14 cellular contexts compared by ENCODE assay signal in the genomic region with DNA sequence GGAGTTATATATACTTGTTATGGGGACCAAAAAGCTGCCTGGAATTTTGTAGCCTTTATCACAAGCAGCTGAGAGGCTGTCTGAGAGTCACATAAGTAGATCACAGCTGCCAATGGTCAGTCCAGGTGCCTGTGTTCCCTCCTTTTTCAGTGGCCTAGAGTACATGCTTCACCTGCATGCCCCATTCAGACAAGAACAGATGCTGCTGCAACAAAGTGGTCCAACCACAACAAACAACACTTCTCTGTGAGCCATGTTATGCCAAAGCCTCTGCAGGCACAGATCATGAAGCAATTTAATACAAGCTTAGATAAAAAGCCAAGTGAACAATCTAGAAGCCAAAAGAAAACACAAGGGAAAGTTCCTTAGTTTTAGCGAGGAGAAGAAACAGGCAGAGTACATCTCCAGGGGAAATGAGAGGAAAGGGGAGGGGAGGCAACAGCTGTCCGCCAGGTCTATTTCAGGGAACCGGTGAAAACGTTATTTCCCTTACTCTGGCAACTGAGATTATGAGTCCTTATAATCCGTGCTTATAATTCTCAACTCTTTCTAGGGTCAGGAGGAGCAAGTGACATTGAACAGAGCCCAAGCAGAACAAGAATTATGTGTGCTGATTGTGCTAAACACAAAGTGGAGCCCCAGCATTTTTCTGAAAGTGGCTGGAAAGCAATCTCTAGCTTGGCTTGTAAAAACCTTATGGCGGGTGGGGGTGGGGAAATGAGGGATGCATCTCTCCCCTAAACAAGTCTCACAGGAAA.
DNase-seq lines count a peak whose midpoint lies in the region; ATAC-seq and TF ChIP-seq lines count a peak whose summit lies in the region.
"Had no signal": no experiment of that assay in that cellular context is flagged by ENCODE, and none has a peak within 500 bp of the region (broad histone marks: within the 10 kb centered on the region; RNA-seq: fewer than 3 reads in every experiment).

No MANE protein-coding gene starts in this region.

- H3K14ac ChIP-seq in mesenchymal stem cell (ENCODE audit: low read length in 2 of 2) = no peak overlapping the region

- WGBS in mesenchymal stem cell = 7% methylated on average over 2 of the region's 6 CpGs
- WGBS in testis, 2 donors = 33 to 40% methylated on average over 6 of the region's 6 CpGs

- H3K4me1 Mint-ChIP-seq in activated T-helper 17 cell treated with anti-CD3 and anti-CD28 coated beads, Interleukin-2, amount 50 U/mL, for 72 hours = peaks cover 17% of the 10 kb centered on the region
- H3K4me1 Mint-ChIP-seq in stimulated activated effector memory CD8-positive, alpha-beta T cell treated with anti-CD3 and anti-CD28 coated beads, Interleukin-12 subunit alpha, Interleukin-12 subunit beta, amount 100 ng/mL, for 72 hours = peaks cover 26% of the 10 kb centered on the region

- H3K4me3 ChIP-seq in mesenchymal stem cell (ENCODE audit: insufficient read depth in 1 of 2, low read depth in 1 of 2, low read length in 2 of 2) = no peak overlapping the region
- no peak overlapping the region for H3K4me3 ChIP-seq in testis
- H3K4me3 ChIP-seq: adrenal gland, coronary artery, K562 had no signal

- H3K23ac ChIP-seq in mesenchymal stem cell (ENCODE audit: low read length in 2 of 2) = no peak overlapping the region

- no peak overlapping the region for H2BK15ac ChIP-seq in mesenchymal stem cell (ENCODE audit: low read depth, poor library complexity, severe bottlenecking)

- no peak for TF ChIP-seq CTCF in testis (IDR thresholded peaks at IDR 0.05)

- DNase-seq in NCI-H2107 treated with DMSO at 0.1 percent for 48 hours (lab: John Stamatoyannopoulos, UW; ENCODE audit: unreplicated experiment) (peak; percentile 39), NCI-H2107 (lab: John Stamatoyannopoulos, UW) (no peak), mesenchymal stem cell (no peak), testis (no peak), dermis blood vessel endothelial cell (no peak)
- DNase-seq in stimulated activated effector memory CD8-positive, alpha-beta T cell treated with anti-CD3 and anti-CD28 coated beads, Interleukin-12 subunit alpha, Interleukin-12 subunit beta, amount 100 ng/mL, for 72 hours (ENCODE audit: low spot score in 2 of 2) = no peak
- DNase-seq: 8988T, activated T-cell treated with anti-CD3 and anti-CD28 coated beads for 4 hours, adrenal gland, NCI-H146 had no signal

- no peak for TF ChIP-seq POLR2A in testis (IDR thresholded peaks at IDR 0.05)

- H3K4me3 Mint-ChIP-seq in activated T-helper 17 cell treated with anti-CD3 and anti-CD28 coated beads, Interleukin-2, amount 50 U/mL, for 72 hours = no peak overlapping the region
- H3K4me3 Mint-ChIP-seq in stimulated activated effector memory CD8-positive, alpha-beta T cell treated with anti-CD3 and anti-CD28 coated beads, Interleukin-12 subunit alpha, Interleukin-12 subunit beta, amount 100 ng/mL, for 72 hours = no peak overlapping the region

- no peaks in the 10 kb centered on the region for H3K36me3 Mint-ChIP-seq in activated T-helper 17 cell treated with anti-CD3 and anti-CD28 coated beads, Interleukin-2, amount 50 U/mL, for 72 hours (ENCODE audit: low read depth)
- no peaks in the 10 kb centered on the region for H3K36me3 Mint-ChIP-seq in stimulated activated effector memory CD8-positive, alpha-beta T cell treated with anti-CD3 and anti-CD28 coated beads, Interleukin-12 subunit alpha, Interleukin-12 subunit beta, amount 100 ng/mL, for 72 hours

- intact Hi-C loops in testis (cut with DNase I; ENCODE audit: low total_unique reads) = no loop called here

- peaks cover 32% of the 10 kb centered on the region for H3K79me1 ChIP-seq in mesenchymal stem cell (replicated peaks; ENCODE audit: low read length, poor library complexity, severe bottlenecking)

- no peak overlapping the region for H2AK5ac ChIP-seq in mesenchymal stem cell (ENCODE audit: low read length, severe bottlenecking)

- peak overlapping the region; percentile 69 to 79 for H3K18ac ChIP-seq in mesenchymal stem cell (ENCODE audit: low read depth in 1 of 2, low read length in 2 of 2)

- no peaks in the 10 kb centered on the region for H3K9me3 Mint-ChIP-seq in activated T-helper 17 cell treated with anti-CD3 and anti-CD28 coated beads, Interleukin-2, amount 50 U/mL, for 72 hours
- no peaks in the 10 kb centered on the region for H3K9me3 Mint-ChIP-seq in stimulated activated effector memory CD8-positive, alpha-beta T cell treated with anti-CD3 and anti-CD28 coated beads, Interleukin-12 subunit alpha, Interleukin-12 subunit beta, amount 100 ng/mL, for 72 hours

- H3K27ac Mint-ChIP-seq in activated T-helper 17 cell treated with anti-CD3 and anti-CD28 coated beads, Interleukin-2, amount 50 U/mL, for 72 hours = peak overlapping the region; percentile 43
- no peak overlapping the region for H3K27ac Mint-ChIP-seq in stimulated activated effector memory CD8-positive, alpha-beta T cell treated with anti-CD3 and anti-CD28 coated beads, Interleukin-12 subunit alpha, Interleukin-12 subunit beta, amount 100 ng/mL, for 72 hours

- no peaks in the 10 kb centered on the region for H3K9me3 ChIP-seq in mesenchymal stem cell (ENCODE audit: control insufficient read depth, low read length)
- H3K9me3 ChIP-seq in testis = no peaks in the 10 kb centered on the region
- H3K9me3 ChIP-seq: adrenal gland had no signal

- H2BK120ac ChIP-seq in mesenchymal stem cell (ENCODE audit: low read depth, low read length) = no peak overlapping the region

- H4K8ac ChIP-seq in mesenchymal stem cell (ENCODE audit: low read length) = no peak overlapping the region

- no peak overlapping the region for H2BK5ac ChIP-seq in mesenchymal stem cell (ENCODE audit: low read depth, low read length, poor library complexity, severe bottlenecking)

- no peak overlapping the region for H3K9ac ChIP-seq in mesenchymal stem cell (ENCODE audit: low read length)

- H4K91ac ChIP-seq in mesenchymal stem cell (ENCODE audit: low read length) = no peak overlapping the region

- H2AFZ ChIP-seq in mesenchymal stem cell (ENCODE audit: low read depth, low read length) = no peak overlapping the region

- H3K4ac ChIP-seq in mesenchymal stem cell (ENCODE audit: low read depth in 1 of 2, low read length in 2 of 2) = no peak overlapping the region

- no peaks in the 10 kb centered on the region for H3K27me3 ChIP-seq in mesenchymal stem cell (ENCODE audit: control insufficient read depth in 1 of 2, insufficient read depth in 1 of 2, low read length in 2 of 2)
- H3K27me3 ChIP-seq in testis = no peaks in the 10 kb centered on the region
- H3K27me3 ChIP-seq: adrenal gland had no signal

- no peak overlapping the region for H3K4me2 ChIP-seq in mesenchymal stem cell (ENCODE audit: low read length, poor library complexity, severe bottlenecking)

- H3K27ac ChIP-seq in mesenchymal stem cell (ENCODE audit: low read length, poor library complexity, severe bottlenecking) (no peak overlapping the region), testis (peak overlapping the region; percentile 26 to 71)
- H3K27ac ChIP-seq: adrenal gland, coronary artery had no signal

- no peak for ATAC-seq in activated T-helper 17 cell treated with anti-CD3 and anti-CD28 coated beads, Interleukin-2, amount 50 U/mL, for 72 hours (replicated peaks)
- ATAC-seq in stimulated activated effector memory CD8-positive, alpha-beta T cell treated with anti-CD3 and anti-CD28 coated beads, Interleukin-12 subunit alpha, Interleukin-12 subunit beta, amount 100 ng/mL, for 72 hours = no peak
- ATAC-seq in GM21723 (IDR thresholded peaks at IDR 0.05; ENCODE audit: unreplicated experiment) = no peak
- ATAC-seq: K562 had no signal

- H2BK12ac ChIP-seq in mesenchymal stem cell (ENCODE audit: low read length in 2 of 2) = peak overlapping the region in 1 of 2 experiments; percentile 81

- H3K4me1 ChIP-seq in mesenchymal stem cell (ENCODE audit: control insufficient read depth, insufficient read depth, low read depth, low read length) (peaks cover 13% of the 10 kb centered on the region), testis (peaks cover 29% of the 10 kb centered on the region)
- H3K4me1 ChIP-seq: adrenal gland had no signal

- H3K36me3 ChIP-seq in mesenchymal stem cell (ENCODE audit: control insufficient read depth in 1 of 2, insufficient read depth in 2 of 2, low read depth in 1 of 2, low read length in 2 of 2) (peaks cover 7 to 10% of the 10 kb centered on the region in 2 experiments), testis (ENCODE audit: low read depth, missing control alignments) (no peaks in the 10 kb centered on the region)
- H3K36me3 ChIP-seq: adrenal gland had no signal

- H3K27me3 Mint-ChIP-seq in activated T-helper 17 cell treated with anti-CD3 and anti-CD28 coated beads, Interleukin-2, amount 50 U/mL, for 72 hours = no peaks in the 10 kb centered on the region
